Comparison of ENCODE assay signal across 8 cellular contexts in the genomic region with DNA sequence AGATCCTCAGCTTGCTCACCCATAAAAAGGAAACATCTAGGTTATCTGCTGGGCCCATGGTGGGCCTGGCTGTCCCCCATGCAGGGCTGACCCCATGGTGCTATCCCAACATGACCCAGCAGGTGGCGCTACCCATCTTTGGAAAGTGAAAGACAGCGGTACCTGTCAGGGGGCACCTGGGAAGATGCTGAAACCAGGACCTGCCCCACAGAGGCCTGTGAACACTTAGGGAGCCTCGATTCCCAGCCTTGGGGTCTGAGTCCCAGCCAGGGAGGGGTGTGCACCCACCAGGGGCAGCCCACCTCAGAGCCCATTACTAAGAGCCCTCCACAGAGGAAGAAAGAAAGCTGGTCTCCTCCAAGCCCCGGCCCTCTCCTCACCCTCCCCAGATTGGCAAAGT. TPM values are rescaled to one million over a fixed set of nuclear protein-coding genes. Genes with fewer than 3 reads are reported as not detected.
DNase-seq lines count a peak whose midpoint lies in the region; ATAC-seq and TF ChIP-seq lines count a peak whose summit lies in the region.

No MANE protein-coding gene starts in this region.

- H3K9me3 Mint-ChIP-seq in activated CD4-positive, alpha-beta T cell treated with anti-CD3 and anti-CD28 coated beads for 36 hours (ENCODE audit: low read depth), result no peaks in the 10 kb centered on the region
- no peaks in the 10 kb centered on the region for H3K9me3 Mint-ChIP-seq in memory B cell

- CTCF ChIA-PET in activated CD4-positive, alpha-beta T cell treated with anti-CD3 and anti-CD28 coated beads for 36 hours (lab: Charles Lee), result interaction anchor here (0.6 to 7.5 kb wide), 14 partner anchors 9 to 288 kb away, joined by 3 to 71 read pairs (median 4); a partner anchor contains a TSS

- H3K4me1 ChIP-seq in colonic mucosa, result peaks cover 4% of the 10 kb centered on the region

- intact Hi-C loops in activated CD4-positive, alpha-beta T cell treated with anti-CD3 and anti-CD28 coated beads for 36 hours (cut with DNase I, micrococcal nuclease), result loop anchor here (1.0 to 5.0 kb wide), 4 partner anchors 48 to 91 kb away; a partner anchor contains a TSS
- intact Hi-C loops in colonic mucosa (cut with DNase I), result loop anchor here (1.0 kb wide), 1 partner anchor 75 kb away; no protein-coding TSS in a partner anchor

- H3K36me3 ChIP-seq in colonic mucosa, result peaks cover 16% of the 10 kb centered on the region

- POLR2A ChIA-PET in activated CD4-positive, alpha-beta T cell treated with anti-CD3 and anti-CD28 coated beads for 36 hours (lab: Charles Lee), result no interaction called here

- peaks cover 49% of the 10 kb centered on the region for H3K36me3 Mint-ChIP-seq in activated CD4-positive, alpha-beta T cell treated with anti-CD3 and anti-CD28 coated beads for 36 hours (ENCODE audit: low read depth)
- peaks cover 40% of the 10 kb centered on the region for H3K36me3 Mint-ChIP-seq in memory B cell

- H3K27ac ChIP-seq in colonic mucosa, result no peak overlapping the region

- H3K9me3 ChIP-seq in colonic mucosa, result no peaks in the 10 kb centered on the region

- no peaks in the 10 kb centered on the region for H3K27me3 ChIP-seq in colonic mucosa

- H3K4me3 ChIP-seq in colonic mucosa, result no peak overlapping the region

- TF ChIP-seq CTCF in colonic mucosa (IDR thresholded peaks at IDR 0.05), result peak; percentile 90

- peak overlapping the region; percentile 42 for H3K27ac Mint-ChIP-seq in activated CD4-positive, alpha-beta T cell treated with anti-CD3 and anti-CD28 coated beads for 36 hours
- H3K27ac Mint-ChIP-seq in memory B cell, result no peak overlapping the region

- peak; percentile 71 for ATAC-seq in activated CD4-positive, alpha-beta T cell treated with anti-CD3 and anti-CD28 coated beads for 36 hours
- ATAC-seq in memory B cell (ENCODE audit: low read depth) (peak; percentile 72), HG03135 (IDR thresholded peaks at IDR 0.05; ENCODE audit: unreplicated experiment) (no peak)

- DNase-seq in NCI-H524 (lab: John Stamatoyannopoulos, UW) (peak; percentile 44 to 65), NCI-H524 treated with DMSO at 0.1 percent for 48 hours (lab: John Stamatoyannopoulos, UW) (no peak), M059J (ENCODE audit: low read depth) (peak; percentile 32), colonic mucosa (peak; percentile 80), memory B cell (ENCODE audit: low spot score in 2 of 2) (peak; percentile 87 to 96)
- peak; percentile 88 for DNase-seq in activated CD4-positive, alpha-beta T cell treated with anti-CD3 and anti-CD28 coated beads for 36 hours
- peak; percentile 74 to 83 for DNase-seq in stimulated activated CD8-positive, alpha-beta memory T cell treated with anti-CD3 and anti-CD28 coated beads, Interleukin-4, amount 100 ng/mL, for 1 hour (ENCODE audit: low read depth in 2 of 2, low spot score in 1 of 2)

- no peaks in the 10 kb centered on the region for H3K27me3 Mint-ChIP-seq in activated CD4-positive, alpha-beta T cell treated with anti-CD3 and anti-CD28 coated beads for 36 hours
- no peaks in the 10 kb centered on the region for H3K27me3 Mint-ChIP-seq in memory B cell

- H3K4me1 Mint-ChIP-seq in activated CD4-positive, alpha-beta T cell treated with anti-CD3 and anti-CD28 coated beads for 36 hours, result peaks cover 19% of the 10 kb centered on the region
- peaks cover 40% of the 10 kb centered on the region for H3K4me1 Mint-ChIP-seq in memory B cell

- no peak overlapping the region for H3K4me3 Mint-ChIP-seq in activated CD4-positive, alpha-beta T cell treated with anti-CD3 and anti-CD28 coated beads for 36 hours
- no peak overlapping the region for H3K4me3 Mint-ChIP-seq in memory B cell

- no peak overlapping the region for H3K9ac ChIP-seq in colonic mucosa (ENCODE audit: low read depth in 2 of 2, low read length in 2 of 2)

RNA-seq across cellular contexts. Expression of a gene that starts 46.6 kb away (rescaled TPM):
- 9.6 and 24.5 TPM in 2 replicates for total RNA-seq in M059J (2014; rRNA removed; shearing (Covaris generic))
- total RNA-seq in activated CD4-positive, alpha-beta T cell treated with anti-CD3 and anti-CD28 coated beads for 36 hours, result 10 to 100 TPM in 1 of 2 experiments, 1 to 10 TPM in 1; 9.9 to 12.2 TPM
- 1 to 10 TPM; 8.2 to 8.4 TPM for total RNA-seq in colonic mucosa

RNA-seq across cellular contexts. Expression of a gene that starts 48.1 kb away (rescaled TPM):
- total RNA-seq in M059J (2014; rRNA removed; shearing (Covaris generic)), result 22.2 and 39.0 TPM in 2 replicates
- total RNA-seq in activated CD4-positive, alpha-beta T cell treated with anti-CD3 and anti-CD28 coated beads for 36 hours, result 10 to 100 TPM; 13.3 to 14.2 TPM
- 1 to 10 TPM; 6.2 to 9.8 TPM for total RNA-seq in colonic mucosa
